ENCODE assay signal across 17 cellular contexts in genomic region chr13:84648069-84648640, GRCh38.
DNase-seq lines count a peak whose midpoint lies in the region; ATAC-seq, FAIRE-seq and TF ChIP-seq lines count a peak whose summit lies in the region.
"Had no signal": no experiment of that assay in that cellular context is flagged by ENCODE, and none has a peak within 500 bp of the region (broad histone marks: within the 10 kb centered on the region; RNA-seq: fewer than 3 reads in every experiment).

No MANE protein-coding gene starts in this region.

- no peak for ATAC-seq in PC-3
- no peak for ATAC-seq in HG03442 (IDR thresholded peaks at IDR 0.05; ENCODE audit: unreplicated experiment)
- ATAC-seq in GM21529 (IDR thresholded peaks at IDR 0.05; ENCODE audit: unreplicated experiment): no peak
- ATAC-seq: body of pancreas; naive thymus-derived CD8-positive, alpha-beta T cell; stimulated activated naive CD8-positive, alpha-beta T cell treated with anti-CD3 and anti-CD28 coated beads, Interleukin-15, amount 100 ng/mL, for 72 hours had no signal

- BruUV-seq in PC-3 (replicated peaks; lab: Mats Ljungman, UMichigan): no TSS peak

- H3K27ac ChIP-seq in PC-3 (ENCODE audit: low read length): no peak overlapping the region
- H3K27ac ChIP-seq: body of pancreas, sigmoid colon had no signal

- no peak overlapping the region for H3K9ac ChIP-seq in PC-3 (ENCODE audit: low read length)

- H4K20me1 ChIP-seq in PC-3 (ENCODE audit: low read length): no peaks in the 10 kb centered on the region

- no peak overlapping the region for H3K4me2 ChIP-seq in PC-3 (ENCODE audit: low read length)

- H3K27me3 Mint-ChIP-seq in mesothelial cell of epicardium (ENCODE audit: low read depth): no peaks in the 10 kb centered on the region
- H3K27me3 Mint-ChIP-seq: CD8-positive, alpha-beta memory T cell; naive thymus-derived CD8-positive, alpha-beta T cell; stimulated activated naive CD8-positive, alpha-beta T cell treated with anti-CD3 and anti-CD28 coated beads, Interleukin-15, amount 100 ng/mL, for 72 hours had no signal

- H3K4me3 ChIP-seq in PC-3 (ENCODE audit: low read length): no peak overlapping the region
- no peak overlapping the region for H3K4me3 ChIP-seq in fibroblast of the aortic adventitia (ENCODE audit: low read depth, low read length)
- H3K4me3 ChIP-seq: body of pancreas, sigmoid colon had no signal

- H3K36me3 ChIP-seq in PC-3 (ENCODE audit: low read depth, low read length): no peaks in the 10 kb centered on the region; the same call in 1 of the 2 replicates
- H3K36me3 ChIP-seq: sigmoid colon had no signal

- CTCF ChIA-PET in PC-3 (lab: Charles Lee): no interaction called here

- no peaks in the 10 kb centered on the region for H3K27me3 ChIP-seq in PC-3 (ENCODE audit: low read length)
- H3K27me3 ChIP-seq: body of pancreas, sigmoid colon had no signal

- no peak overlapping the region for H2AFZ ChIP-seq in PC-3 (ENCODE audit: low read length)

- no peaks in the 10 kb centered on the region for H3F3A ChIP-seq in PC-3 (ENCODE audit: low read length, unreplicated experiment)

- H3K9me2 ChIP-seq in PC-3 (replicated peaks; ENCODE audit: low read length): no peaks in the 10 kb centered on the region

- DNase-seq in D721Med (ENCODE audit: insufficient read length, low spot score) (no peak), PC-3 (peak; percentile 14), fibroblast of the aortic adventitia (ENCODE audit: low read depth) (peak; percentile 37), mesothelial cell of epicardium (ENCODE audit: low spot score in 2 of 2, unreplicated experiment in 2 of 2) (no peak)
- no peak for DNase-seq in activated CD8-positive, alpha-beta memory T cell treated with anti-CD3 and anti-CD28 coated beads, Interleukin-2, amount 50 U/mL, for 4 hours
- DNase-seq: activated gamma-delta T cell; body of pancreas; CD8-positive, alpha-beta memory T cell; naive thymus-derived CD8-positive, alpha-beta T cell; NCI-H446; sigmoid colon; stimulated activated naive CD8-positive, alpha-beta T cell treated with anti-CD3 and anti-CD28 coated beads, Interleukin-15, amount 100 ng/mL, for 72 hours had no signal

- TF ChIP-seq CTCF in D721Med (IDR thresholded peaks at IDR 0.05; ENCODE audit: insufficient read depth, missing control alignments): peak; percentile 43
- peak; percentile 47; the same call in 1 of the 2 replicates for TF ChIP-seq CTCF in PC-3 (conservative IDR thresholded peaks at IDR 0.05; ENCODE audit: low read depth, low read length)
- TF ChIP-seq CTCF in fibroblast of the aortic adventitia (IDR thresholded peaks at IDR 0.05; ENCODE audit: insufficient read depth, low read length): no peak
- TF ChIP-seq CTCF in mesothelial cell of epicardium (IDR thresholded peaks at IDR 0.05; ENCODE audit: unreplicated experiment): no peak

- no peaks in the 10 kb centered on the region for H3K9me3 ChIP-seq in PC-3 (ENCODE audit: low read length)
- H3K9me3 ChIP-seq: body of pancreas, sigmoid colon had no signal

- FAIRE-seq in A204.1 (lab: Jason Lieb, UNC) (peak; percentile 96), D721Med (lab: Jason Lieb, UNC) (peak; percentile 48)
- FAIRE-seq: endothelial cell of umbilical vein, HTR-8/SVneo had no signal

- intact Hi-C loops in PC-3 (cut with micrococcal nuclease): loop anchor here (10.0 kb wide), 2 partner anchors 73 to 1323 kb away; no protein-coding TSS in a partner anchor

- no peak overlapping the region for H3K27ac Mint-ChIP-seq in mesothelial cell of epicardium
- H3K27ac Mint-ChIP-seq: CD8-positive, alpha-beta memory T cell; naive thymus-derived CD8-positive, alpha-beta T cell; stimulated activated naive CD8-positive, alpha-beta T cell treated with anti-CD3 and anti-CD28 coated beads, Interleukin-15, amount 100 ng/mL, for 72 hours had no signal

- peaks cover 21% of the 10 kb centered on the region for H3K9me3 Mint-ChIP-seq in mesothelial cell of epicardium
- H3K9me3 Mint-ChIP-seq: stimulated activated naive CD8-positive, alpha-beta T cell treated with anti-CD3 and anti-CD28 coated beads, Interleukin-15, amount 100 ng/mL, for 72 hours had no signal

- H3K4me1 ChIP-seq in PC-3 (ENCODE audit: insufficient read depth, low read length): peaks cover 12% of the 10 kb centered on the region

- H3K79me2 ChIP-seq in PC-3 (ENCODE audit: low read length): no peaks in the 10 kb centered on the region

- peaks cover 9% of the 10 kb centered on the region for H3K4me1 Mint-ChIP-seq in mesothelial cell of epicardium
- H3K4me1 Mint-ChIP-seq: CD8-positive, alpha-beta memory T cell; naive thymus-derived CD8-positive, alpha-beta T cell; stimulated activated naive CD8-positive, alpha-beta T cell treated with anti-CD3 and anti-CD28 coated beads, Interleukin-15, amount 100 ng/mL, for 72 hours had no signal

- no peaks in the 10 kb centered on the region for H3K36me3 Mint-ChIP-seq in mesothelial cell of epicardium
- H3K36me3 Mint-ChIP-seq: CD8-positive, alpha-beta memory T cell; naive thymus-derived CD8-positive, alpha-beta T cell had no signal

- H3K4me3 Mint-ChIP-seq in mesothelial cell of epicardium: no peak overlapping the region
- H3K4me3 Mint-ChIP-seq: CD8-positive, alpha-beta memory T cell; naive thymus-derived CD8-positive, alpha-beta T cell; stimulated activated naive CD8-positive, alpha-beta T cell treated with anti-CD3 and anti-CD28 coated beads, Interleukin-15, amount 100 ng/mL, for 72 hours had no signal

- POLR2A ChIA-PET in PC-3 (lab: Charles Lee; ENCODE audit: unreplicated experiment): no interaction called here

Comparison
In these comparisons a context has a peak if more than half of its experiments do, and no peak if none do; other contexts are left out.
1. DNase-seq: peak in PC-3 (single experiment) and fibroblast of the aortic adventitia (single experiment); none in D721Med (single experiment), mesothelial cell of epicardium (0 of 2) and activated CD8-positive, alpha-beta memory T cell treated with anti-CD3 and anti-CD28 coated beads, Interleukin-2, amount 50 U/mL, for 4 hours (single experiment).
2. CTCF ChIP-seq: peak in D721Med (single experiment) and PC-3 (single experiment); none in fibroblast of the aortic adventitia (single experiment) and mesothelial cell of epicardium (single experiment).